14 cellular contexts compared by ENCODE assay signal in the genomic region with DNA sequence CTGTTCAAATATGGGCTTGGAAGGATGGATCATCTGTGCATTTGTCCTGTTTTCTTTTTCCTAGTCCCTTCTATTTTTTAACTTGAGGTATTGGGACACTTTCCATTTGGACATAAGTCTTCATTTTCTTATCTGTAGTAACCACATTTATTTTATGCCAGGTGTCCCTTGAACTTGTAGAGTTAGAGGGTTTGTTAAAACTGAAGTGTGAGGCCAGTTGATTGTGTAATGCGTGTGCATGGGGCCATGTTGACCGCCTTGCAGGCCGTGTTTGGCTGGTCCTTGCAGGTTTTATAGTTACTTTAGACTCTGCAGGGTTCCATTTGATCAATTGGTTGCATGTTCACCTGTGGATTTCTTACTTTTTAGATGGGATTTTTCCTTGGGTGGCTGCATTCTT. TPM values are rescaled to one million over a fixed set of nuclear protein-coding genes. Genes with fewer than 3 reads are reported as not detected.
A peak's percentile ranks its signal among the peaks of the same experiment; 100 is the strongest.
DNase-seq lines count a peak whose midpoint lies in the region; ATAC-seq and TF ChIP-seq lines count a peak whose summit lies in the region.
"Had no signal": no experiment of that assay in that cellular context is flagged by ENCODE, and none has a peak within 500 bp of the region (broad histone marks: within the 10 kb centered on the region; RNA-seq: fewer than 3 reads in every experiment).

No MANE protein-coding gene starts in this region.

- peaks cover 77% of the 10 kb centered on the region for H3K36me3 Mint-ChIP-seq in activated naive CD4-positive, alpha-beta T cell treated with anti-CD3 and anti-CD28 coated beads for 36 hours (ENCODE audit: low read depth)
- peaks cover 44 to 62% of the 10 kb centered on the region in 2 donors for H3K36me3 Mint-ChIP-seq in activated naive CD4-positive, alpha-beta T cell treated with anti-CD3 and anti-CD28 coated beads, Interleukin-2, amount 50 U/mL, for 72 hours
- no peaks in the 10 kb centered on the region for H3K36me3 Mint-ChIP-seq in glutamatergic neuron (ENCODE audit: unreplicated experiment)
- peaks cover 100% of the 10 kb centered on the region for H3K36me3 Mint-ChIP-seq in stimulated activated effector memory CD8-positive, alpha-beta T cell treated with anti-CD3 and anti-CD28 coated beads, Interleukin-12 subunit alpha, Interleukin-12 subunit beta, amount 100 ng/mL, for 72 hours

- no peak for TF ChIP-seq CTCF in glutamatergic neuron (IDR thresholded peaks at IDR 0.05; ENCODE audit: partially characterized antibody, unreplicated experiment)

- no peaks in the 10 kb centered on the region for H3K27me3 Mint-ChIP-seq in activated naive CD4-positive, alpha-beta T cell treated with anti-CD3 and anti-CD28 coated beads for 36 hours (ENCODE audit: low read depth)
- H3K27me3 Mint-ChIP-seq in glutamatergic neuron (ENCODE audit: unreplicated experiment), result no peaks in the 10 kb centered on the region

- peaks cover 4% of the 10 kb centered on the region for H3K9me3 Mint-ChIP-seq in activated naive CD4-positive, alpha-beta T cell treated with anti-CD3 and anti-CD28 coated beads for 36 hours
- peaks cover 0 to 5% of the 10 kb centered on the region in 2 donors for H3K9me3 Mint-ChIP-seq in activated naive CD4-positive, alpha-beta T cell treated with anti-CD3 and anti-CD28 coated beads, Interleukin-2, amount 50 U/mL, for 72 hours
- peaks cover 2% of the 10 kb centered on the region for H3K9me3 Mint-ChIP-seq in glutamatergic neuron (ENCODE audit: unreplicated experiment)
- no peaks in the 10 kb centered on the region for H3K9me3 Mint-ChIP-seq in stimulated activated effector memory CD8-positive, alpha-beta T cell treated with anti-CD3 and anti-CD28 coated beads, Interleukin-12 subunit alpha, Interleukin-12 subunit beta, amount 100 ng/mL, for 72 hours

- peak overlapping the region; percentile 25 for H3K27ac Mint-ChIP-seq in activated naive CD4-positive, alpha-beta T cell treated with anti-CD3 and anti-CD28 coated beads for 36 hours
- H3K27ac Mint-ChIP-seq in activated naive CD4-positive, alpha-beta T cell treated with anti-CD3 and anti-CD28 coated beads, Interleukin-2, amount 50 U/mL, for 72 hours, result no peak overlapping the region
- H3K27ac Mint-ChIP-seq in glutamatergic neuron (ENCODE audit: unreplicated experiment), result peak overlapping the region; percentile 46
- peak overlapping the region; percentile 45 for H3K27ac Mint-ChIP-seq in stimulated activated effector memory CD8-positive, alpha-beta T cell treated with anti-CD3 and anti-CD28 coated beads, Interleukin-12 subunit alpha, Interleukin-12 subunit beta, amount 100 ng/mL, for 72 hours

- no peak for ATAC-seq in activated naive CD4-positive, alpha-beta T cell treated with anti-CD3 and anti-CD28 coated beads, Interleukin-2, amount 50 U/mL, for 72 hours
- no peak for ATAC-seq in stimulated activated effector memory CD8-positive, alpha-beta T cell treated with anti-CD3 and anti-CD28 coated beads, Interleukin-12 subunit alpha, Interleukin-12 subunit beta, amount 100 ng/mL, for 72 hours

- peaks cover 60% of the 10 kb centered on the region for H3K4me1 Mint-ChIP-seq in activated naive CD4-positive, alpha-beta T cell treated with anti-CD3 and anti-CD28 coated beads for 36 hours (ENCODE audit: low read depth)
- no peaks in the 10 kb centered on the region for H3K4me1 Mint-ChIP-seq in glutamatergic neuron (ENCODE audit: low read depth, unreplicated experiment)
- peaks cover 27% of the 10 kb centered on the region for H3K4me1 Mint-ChIP-seq in stimulated activated effector memory CD8-positive, alpha-beta T cell treated with anti-CD3 and anti-CD28 coated beads, Interleukin-12 subunit alpha, Interleukin-12 subunit beta, amount 100 ng/mL, for 72 hours

- CTCF ChIA-PET in activated naive CD4-positive, alpha-beta T cell treated with anti-CD3 and anti-CD28 coated beads for 36 hours (lab: Charles Lee), result interaction anchor here (1.1 kb wide), 1 partner anchor 93 kb away, joined by 4 read pairs; no protein-coding TSS in a partner anchor

- no peak for DNase-seq in activated naive CD4-positive, alpha-beta T cell treated with anti-CD3 and anti-CD28 coated beads for 36 hours
- no peak for DNase-seq in activated naive CD4-positive, alpha-beta T cell treated with anti-CD3 and anti-CD28 coated beads, Interleukin-2, amount 50 U/mL, for 72 hours (ENCODE audit: low spot score in 2 of 2)
- DNase-seq in OCI-M1 (lab: John Stamatoyannopoulos, UW) (peak; percentile 38), glutamatergic neuron (no peak), SKM-1 (lab: John Stamatoyannopoulos, UW; ENCODE audit: unreplicated experiment) (no peak), mesenteric fat pad (ENCODE audit: low spot score) (no peak), posterior vena cava (ENCODE audit: low spot score) (no peak)
- DNase-seq in stimulated activated effector memory CD8-positive, alpha-beta T cell treated with anti-CD3 and anti-CD28 coated beads, Interleukin-12 subunit alpha, Interleukin-12 subunit beta, amount 100 ng/mL, for 72 hours (ENCODE audit: low spot score in 2 of 2), result no peak
- DNase-seq: ACHN; activated CD8-positive, alpha-beta memory T cell treated with anti-CD3 and anti-CD28 coated beads, Interleukin-2, amount 50 U/mL, for 48 hours; amniotic stem cell; head of caudate nucleus; islet precursor cell; NCI-H187 treated with DMSO at 0.1 percent for 48 hours had no signal

- H3K4me3 Mint-ChIP-seq in activated naive CD4-positive, alpha-beta T cell treated with anti-CD3 and anti-CD28 coated beads for 36 hours, result no peak overlapping the region
- no peak overlapping the region for H3K4me3 Mint-ChIP-seq in glutamatergic neuron (ENCODE audit: unreplicated experiment)
- no peak overlapping the region for H3K4me3 Mint-ChIP-seq in stimulated activated effector memory CD8-positive, alpha-beta T cell treated with anti-CD3 and anti-CD28 coated beads, Interleukin-12 subunit alpha, Interleukin-12 subunit beta, amount 100 ng/mL, for 72 hours

- intact Hi-C loops in activated naive CD4-positive, alpha-beta T cell treated with anti-CD3 and anti-CD28 coated beads for 36 hours (cut with micrococcal nuclease), result no loop called here
- intact Hi-C loops in posterior vena cava (cut with DNase I), result loop anchor here (5.0 to 10.0 kb wide), 2 partner anchors 73 to 96 kb away; no protein-coding TSS in a partner anchor

RNA-seq across cellular contexts. Expression of a gene that starts 21.0 kb away (rescaled TPM):
- total RNA-seq in activated naive CD4-positive, alpha-beta T cell treated with anti-CD3 and anti-CD28 coated beads for 36 hours, result 100 to 1,000 TPM; 160 to 161 TPM
- total RNA-seq in activated naive CD4-positive, alpha-beta T cell treated with anti-CD3 and anti-CD28 coated beads, Interleukin-2, amount 50 U/mL, for 72 hours, result 100 to 1,000 TPM; 121 to 178 TPM
- total RNA-seq in glutamatergic neuron (ENCODE audit: unreplicated experiment), result 79.9 TPM
- 59.3 TPM for total RNA-seq in mesenteric fat pad
- 10 to 100 TPM; 55.9 to 57.4 TPM for total RNA-seq in posterior vena cava

RNA-seq across cellular contexts. Expression of a gene that starts 38.1 kb away (rescaled TPM):
- total RNA-seq in activated naive CD4-positive, alpha-beta T cell treated with anti-CD3 and anti-CD28 coated beads for 36 hours, result 10 to 100 TPM; 46.0 to 48.8 TPM
- 100 to 1,000 TPM in 1 of 2 donors, 10 to 100 TPM in 1; 49.8 to 112 TPM for total RNA-seq in activated naive CD4-positive, alpha-beta T cell treated with anti-CD3 and anti-CD28 coated beads, Interleukin-2, amount 50 U/mL, for 72 hours
- total RNA-seq in glutamatergic neuron (ENCODE audit: unreplicated experiment) (50.3 TPM), mesenteric fat pad (30.2 TPM), posterior vena cava (10 to 100 TPM; 33.6 to 39.5 TPM)

Comparison
In these comparisons a context has a peak if more than half of its experiments do, and no peak if none do; other contexts are left out.
1. H3K27ac Mint-ChIP-seq: peak in activated naive CD4-positive, alpha-beta T cell treated with anti-CD3 and anti-CD28 coated beads for 36 hours (single experiment), glutamatergic neuron (single experiment) and stimulated activated effector memory CD8-positive, alpha-beta T cell treated with anti-CD3 and anti-CD28 coated beads, Interleukin-12 subunit alpha, Interleukin-12 subunit beta, amount 100 ng/mL, for 72 hours (single experiment); none in activated naive CD4-positive, alpha-beta T cell treated with anti-CD3 and anti-CD28 coated beads, Interleukin-2, amount 50 U/mL, for 72 hours (0 of 2).